Comparison of ENCODE assay signal across 1 cellular context in the genomic region with DNA sequence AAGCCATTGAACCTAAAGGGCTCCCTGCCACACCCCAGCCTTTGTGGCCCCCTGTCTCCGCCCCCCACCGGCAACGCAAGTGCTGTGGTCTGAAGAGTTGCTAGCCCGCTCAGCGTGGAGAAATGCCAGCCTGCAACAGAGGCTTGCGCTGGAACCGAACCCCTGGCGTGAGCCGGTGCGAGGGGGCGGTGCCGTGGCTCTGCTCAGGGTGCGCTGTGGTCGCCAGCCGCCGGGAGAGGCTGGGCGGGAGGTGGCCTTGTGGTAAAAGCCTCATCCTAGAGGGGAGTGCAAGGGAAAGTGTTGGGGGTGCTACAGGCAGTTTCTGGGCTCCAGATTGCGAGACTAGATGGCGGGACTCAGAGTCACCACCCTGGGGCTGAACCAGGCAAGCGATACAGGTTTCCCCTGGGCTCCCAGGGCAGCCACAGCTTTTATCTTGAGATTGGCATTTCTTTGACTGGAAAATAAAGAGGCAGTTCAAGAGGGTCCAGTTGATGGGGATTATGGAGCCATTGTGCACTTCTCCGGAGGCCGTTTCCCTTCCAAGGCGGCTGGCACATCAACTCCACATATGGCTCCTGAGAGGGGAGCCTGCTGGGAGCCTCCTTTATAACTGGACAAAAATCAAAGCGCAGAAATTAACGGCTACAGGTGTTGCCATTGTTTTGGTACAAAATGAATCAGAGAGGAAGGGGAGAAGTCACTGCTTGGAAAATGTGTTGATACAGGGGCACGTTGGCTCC.
TF ChIP-seq lines count a peak whose summit lies in the region.

No MANE protein-coding gene starts in this region.

TF ChIP-seq in A549, 52 proteins besides CTCF, POLR2A, EP300 and RAD21 (continued from another document):
- TF ChIP-seq CBX2 (IDR thresholded peaks at IDR 0.05; ENCODE audit: borderline replicate concordance, low read depth): no peak
